ENCODE assay signal across 22 cellular contexts in genomic region chr1:208929575-208929974, GRCh38.
A peak's percentile ranks its signal among the peaks of the same experiment; 100 is the strongest.
DNase-seq lines count a peak whose midpoint lies in the region; ATAC-seq and TF ChIP-seq lines count a peak whose summit lies in the region.
"Had no signal": no experiment of that assay in that cellular context is flagged by ENCODE, and none has a peak within 500 bp of the region (broad histone marks: within the 10 kb centered on the region; RNA-seq: fewer than 3 reads in every experiment).

No MANE protein-coding gene starts in this region.

- ATAC-seq in RWPE2 (ENCODE audit: low read depth): 0 out of 3 replicates have a peak, but pooled peaks have one; percentile 40
- ATAC-seq in left lung: no peak
- ATAC-seq: activated naive CD8-positive, alpha-beta T cell treated with anti-CD3 and anti-CD28 coated beads, Interleukin-2, amount 50 U/mL, for 24 hours; gastroesophageal sphincter had no signal

- intact Hi-C loops in left lung (cut with DNase I): no loop called here

- no peak overlapping the region for H2BK5ac ChIP-seq in mesenchymal stem cell (ENCODE audit: low read depth, low read length, poor library complexity, severe bottlenecking)

- no peak overlapping the region for H3K27ac ChIP-seq in RWPE2 (ENCODE audit: poor library complexity, severe bottlenecking)
- H3K27ac ChIP-seq in epithelial cell of prostate: peak overlapping the region; percentile 35
- no peak overlapping the region for H3K27ac ChIP-seq in left lung
- no peak overlapping the region for H3K27ac ChIP-seq in mesenchymal stem cell (ENCODE audit: low read length, poor library complexity, severe bottlenecking)
- H3K27ac ChIP-seq: gastroesophageal sphincter, SK-N-MC, skin epidermis, testis had no signal

- no peak overlapping the region for H4K8ac ChIP-seq in mesenchymal stem cell (ENCODE audit: low read length)

- H3K9me3 ChIP-seq in RWPE2 (ENCODE audit: severe bottlenecking): no peaks in the 10 kb centered on the region
- H3K9me3 ChIP-seq in left lung: no peaks in the 10 kb centered on the region
- no peaks in the 10 kb centered on the region for H3K9me3 ChIP-seq in mesenchymal stem cell (ENCODE audit: control insufficient read depth, low read length)
- H3K9me3 ChIP-seq: BE2C, gastroesophageal sphincter, testis had no signal

- no peak overlapping the region for H3K4ac ChIP-seq in mesenchymal stem cell (ENCODE audit: low read depth in 1 of 2, low read length in 2 of 2)

- no peak overlapping the region for H2BK12ac ChIP-seq in mesenchymal stem cell (ENCODE audit: low read length in 2 of 2)

- H3K18ac ChIP-seq in mesenchymal stem cell (ENCODE audit: low read depth in 1 of 2, low read length in 2 of 2): no peak overlapping the region

- no peak overlapping the region for H2BK15ac ChIP-seq in mesenchymal stem cell (ENCODE audit: low read depth, poor library complexity, severe bottlenecking)

- H3K4me1 ChIP-seq in RWPE2 (ENCODE audit: insufficient read depth, poor library complexity, severe bottlenecking): peaks cover 4% of the 10 kb centered on the region
- no peaks in the 10 kb centered on the region for H3K4me1 ChIP-seq in left lung
- H3K4me1 ChIP-seq in mesenchymal stem cell (ENCODE audit: control insufficient read depth, insufficient read depth, low read depth, low read length): peaks cover 2% of the 10 kb centered on the region
- H3K4me1 ChIP-seq: gastroesophageal sphincter, testis had no signal

- TF ChIP-seq CTCF in RWPE2 (IDR thresholded peaks at IDR 0.05; ENCODE audit: poor library complexity, severe bottlenecking): no peak
- no peak for TF ChIP-seq CTCF in left lung (IDR thresholded peaks at IDR 0.05)

- H3K27me3 ChIP-seq in RWPE2 (ENCODE audit: insufficient read depth, poor library complexity, severe bottlenecking): no peaks in the 10 kb centered on the region
- H3K27me3 ChIP-seq in left lung: no peaks in the 10 kb centered on the region
- H3K27me3 ChIP-seq in mesenchymal stem cell (ENCODE audit: control insufficient read depth in 1 of 2, insufficient read depth in 1 of 2, low read length in 2 of 2): no peaks in the 10 kb centered on the region
- H3K27me3 ChIP-seq: BE2C, gastroesophageal sphincter, testis had no signal

- H3K23ac ChIP-seq in mesenchymal stem cell (ENCODE audit: low read length in 2 of 2): no peak overlapping the region

- H2AFZ ChIP-seq in mesenchymal stem cell (ENCODE audit: low read depth, low read length): no peak overlapping the region

- H3K14ac ChIP-seq in mesenchymal stem cell (ENCODE audit: low read length in 2 of 2): no peak overlapping the region

- H4K91ac ChIP-seq in mesenchymal stem cell (ENCODE audit: low read length): no peak overlapping the region

- no peak overlapping the region for H2BK120ac ChIP-seq in mesenchymal stem cell (ENCODE audit: low read depth, low read length)

- no peak overlapping the region for H3K9ac ChIP-seq in mesenchymal stem cell (ENCODE audit: low read length)

- H3K79me1 ChIP-seq in mesenchymal stem cell (replicated peaks; ENCODE audit: low read length, poor library complexity, severe bottlenecking): no peaks in the 10 kb centered on the region

- DNase-seq in GM04503 (ENCODE audit: low read depth) (peak; percentile 45), RWPE2 (ENCODE audit: low spot score) (no peak), epithelial cell of prostate (ENCODE audit: low read depth, low spot score) (peak; percentile 50), stromal cell of bone marrow (ENCODE audit: low read depth) (peak; percentile 56), left lung (no peak), mesenchymal stem cell (no peak)
- DNase-seq in activated CD8-positive, alpha-beta memory T cell treated with anti-CD3 and anti-CD28 coated beads, Interleukin-2, amount 50 U/mL, for 48 hours: no peak
- DNase-seq: activated CD4-positive, alpha-beta T cell treated with anti-CD3 and anti-CD28 coated beads, Interleukin-2, amount 50 U/mL, for 48 hours; activated effector memory CD4-positive, alpha-beta T cell treated with anti-CD3 and anti-CD28 coated beads, Interleukin-2, amount 50 U/mL, for 16 hours; activated naive CD8-positive, alpha-beta T cell treated with anti-CD3 and anti-CD28 coated beads, Interleukin-2, amount 50 U/mL, for 24 hours; BE2C; DMS53; H9; islet precursor cell; NCI-H1436; NCI-H510A; NK-92 treated with Interleukin-12 subunit alpha and Interleukin-12 subunit beta, amount 100 ng/mL, for 24 hours; stimulated activated CD4-positive, alpha-beta T cell treated with anti-CD3 and anti-CD28 coated beads, Interleukin-1b, Interleukin-23, amount 100 ng/mL, for 48 hours; testis had no signal

- WGBS in mesenchymal stem cell: 50% methylated on average over 2 of the region's 3 CpGs

- H3K36me3 ChIP-seq in RWPE2 (ENCODE audit: low read depth) (no peaks in the 10 kb centered on the region), left lung (no peaks in the 10 kb centered on the region), mesenchymal stem cell (ENCODE audit: control insufficient read depth in 1 of 2, insufficient read depth in 2 of 2, low read depth in 1 of 2, low read length in 2 of 2) (no peaks in the 10 kb centered on the region)
- H3K36me3 ChIP-seq: BE2C, gastroesophageal sphincter had no signal

- H3K4me2 ChIP-seq in mesenchymal stem cell (ENCODE audit: low read length, poor library complexity, severe bottlenecking): no peak overlapping the region

- H2AK5ac ChIP-seq in mesenchymal stem cell (ENCODE audit: low read length, severe bottlenecking): no peak overlapping the region

- H3K4me3 ChIP-seq in RWPE2 (ENCODE audit: severe bottlenecking) (no peak overlapping the region), left lung (no peak overlapping the region), mesenchymal stem cell (ENCODE audit: insufficient read depth in 1 of 2, low read depth in 1 of 2, low read length in 2 of 2) (no peak overlapping the region)
- H3K4me3 ChIP-seq: gastroesophageal sphincter, SK-N-MC, skin epidermis, testis had no signal

Comparison
In these comparisons a context has a peak if more than half of its experiments do, and no peak if none do; other contexts are left out.
1. DNase-seq: peak in GM04503 (single experiment), epithelial cell of prostate (single experiment) and stromal cell of bone marrow (single experiment); none in RWPE2 (single experiment), left lung (0 of 2), activated CD8-positive, alpha-beta memory T cell treated with anti-CD3 and anti-CD28 coated beads, Interleukin-2, amount 50 U/mL, for 48 hours (single experiment) and mesenchymal stem cell (single experiment).